Comparison of ENCODE assay signal across 8 cellular contexts in genomic region chr20:43590392-43591303, GRCh38. TPM values are rescaled to one million over a fixed set of nuclear protein-coding genes. Genes with fewer than 3 reads are reported as not detected.
DNase-seq lines count a peak whose midpoint lies in the region; ATAC-seq and TF ChIP-seq lines count a peak whose summit lies in the region.

IFT52 (plus strand) TSS chr20:43590937; CDS start chr20:43594699, 3,762 bp downstream.

- peak; percentile 83 for DNase-seq in NCI-H187 treated with DMSO at 0.1 percent for 48 hours (lab: John Stamatoyannopoulos, UW)
- peak; percentile 81 to 95 for DNase-seq in ascending aorta (ENCODE audit: low spot score in 2 of 2)
- peak; percentile 93 to 97 (median 97) for DNase-seq in right cardiac atrium
- peak; percentile 94 for DNase-seq in putamen (ENCODE audit: low spot score)
- DNase-seq in vagina (ENCODE audit: extremely low spot score in 2 of 2), result peak in 1 of 2 donors; percentile 91

- intact Hi-C loops in T-helper 2 cell treated with Interferon-gamma antibody and Interleukin-4, amounts not matched to agents 100 ng/mL and 5 ng/mL, for 36 hours (cut with micrococcal nuclease), result loop anchor here (1.0 to 5.0 kb wide), 4 partner anchors 76 to 622 kb away; partner anchors contain the start of genes MYBL2, OSER1 and SRSF6
- intact Hi-C loops in ascending aorta (cut with DNase I), result loop anchor here (1.0 to 10.0 kb wide), 3 partner anchors 133 to 1384 kb away; partner anchors contain the start of genes OSER1 and SRSF6
- intact Hi-C loops in right cardiac atrium (cut with DNase I), result loop anchor here in 1 of 4 donors (10.0 kb wide), 1 partner anchor 136 kb away; the partner anchor contains the start of gene SRSF6
- intact Hi-C loops in vagina (cut with DNase I), result no loop called here

- peak within 1 kb of the TSS; percentile 75 to 85 for H3K27ac ChIP-seq in ascending aorta
- peak within 1 kb of the TSS; percentile 83 for H3K27ac ChIP-seq in right cardiac atrium (ENCODE audit: low read length)
- H3K27ac ChIP-seq in vagina, result peak within 1 kb of the TSS; percentile 82

- H3K27me3 ChIP-seq in ascending aorta (no peaks in the 10 kb centered on the region), right cardiac atrium (ENCODE audit: control insufficient read depth, insufficient read depth) (no peaks in the 10 kb centered on the region), vagina (no peaks in the 10 kb centered on the region)

- WGBS in right cardiac atrium, result under 1% methylated on average over 68 of the region's 68 CpGs

- H3K4me3 ChIP-seq in ascending aorta, result peak within 1 kb of the TSS; percentile 87 to 93
- H3K4me3 ChIP-seq in right cardiac atrium (ENCODE audit: low read length), result peak within 1 kb of the TSS; percentile 86
- H3K4me3 ChIP-seq in vagina, result peak within 1 kb of the TSS; percentile 81 to 95

- H3K9me3 ChIP-seq in ascending aorta (no peaks in the 10 kb centered on the region), right cardiac atrium (ENCODE audit: control insufficient read depth, low read length) (no peaks in the 10 kb centered on the region), vagina (no peaks in the 10 kb centered on the region)

- H3K36me3 ChIP-seq in ascending aorta (peaks cover 11 to 12% of the 10 kb centered on the region in 2 donors), vagina (peaks cover 0 to 11% of the 10 kb centered on the region in 2 donors)

- no peak for TF ChIP-seq CTCF in ascending aorta (IDR thresholded peaks at IDR 0.05)
- TF ChIP-seq CTCF in vagina (IDR thresholded peaks at IDR 0.05), result no peak

- H3K4me1 ChIP-seq in ascending aorta (peaks cover 6 to 12% of the 10 kb centered on the region in 2 donors), right cardiac atrium (ENCODE audit: control insufficient read depth, insufficient read depth, low read length) (peaks cover 2% of the 10 kb centered on the region), vagina (peaks cover 20% of the 10 kb centered on the region)

- peak in 1 of 2 donors; percentile 38 for TF ChIP-seq POLR2A in vagina (IDR thresholded peaks at IDR 0.05)

- peak; percentile 99 for ATAC-seq in GM18498 (IDR thresholded peaks at IDR 0.05; ENCODE audit: unreplicated experiment)
- ATAC-seq in HG02938 (IDR thresholded peaks at IDR 0.05; ENCODE audit: unreplicated experiment), result peak; percentile 95
- ATAC-seq in right cardiac atrium, result peak; percentile 100

RNA-seq across cellular contexts. Expression of gene IFT52, which starts in this region (rescaled TPM):
- 14.0 and 15.7 TPM in 2 replicates for total RNA-seq in T-helper 2 cell treated with Interferon-gamma antibody and Interleukin-4, amounts not matched to agents 100 ng/mL and 5 ng/mL, for 36 hours
- total RNA-seq in ascending aorta (15.2 TPM), right cardiac atrium (10 to 100 TPM in 3 of 4 donors, 1 to 10 TPM in 1; 9.6 to 14.1 (median 11.4) TPM), vagina (28.0 TPM)
- polyA plus RNA-seq in right cardiac atrium, result 8.1 TPM
